In the genomic region with DNA sequence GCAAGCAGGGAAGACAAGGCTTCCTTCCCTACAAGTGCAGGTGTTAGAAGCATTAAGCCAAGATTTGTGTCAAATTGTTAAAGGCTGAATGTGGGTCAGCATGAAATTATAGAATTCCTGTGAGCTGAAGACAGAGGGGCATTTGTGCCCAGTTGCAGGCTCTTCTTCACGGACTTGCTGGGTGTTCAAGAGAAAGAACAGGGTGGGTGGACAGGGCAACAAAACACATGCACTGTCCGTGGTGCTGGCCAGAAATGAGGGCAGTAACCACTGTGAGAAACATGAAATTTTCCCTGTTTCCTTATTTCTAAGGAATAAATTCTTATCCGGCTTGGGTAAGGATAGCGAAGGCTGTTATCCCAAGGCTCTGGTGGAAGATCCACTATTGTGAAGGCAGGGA, we compare ENCODE assay signal across 21 cellular contexts.
DNase-seq lines count a peak whose midpoint lies in the region; ATAC-seq and TF ChIP-seq lines count a peak whose summit lies in the region.
"Had no signal": no experiment of that assay in that cellular context is flagged by ENCODE, and none has a peak within 500 bp of the region (broad histone marks: within the 10 kb centered on the region; RNA-seq: fewer than 3 reads in every experiment).

No MANE protein-coding gene starts in this region.

- H3K9me3 ChIP-seq in HEK293 (ENCODE audit: control insufficient read depth, insufficient read depth, low read depth, low read length) (no peaks in the 10 kb centered on the region), neural progenitor cell (ENCODE audit: low read depth) (no peaks in the 10 kb centered on the region)
- H3K9me3 ChIP-seq: BLaER1, SK-N-SH had no signal

- no peak overlapping the region for H3K4me3 ChIP-seq in HEK293 (ENCODE audit: low read depth, low read length)
- H3K4me3 ChIP-seq in neural progenitor cell = no peak overlapping the region
- H3K4me3 ChIP-seq: BLaER1 had no signal

- H3K9ac ChIP-seq in neural progenitor cell = no peak overlapping the region
- H3K9ac ChIP-seq: BLaER1, SK-N-SH had no signal

- H3K9me3 Mint-ChIP-seq in WTC11 (no peaks in the 10 kb centered on the region), neural progenitor cell (no peaks in the 10 kb centered on the region)

- H3K36me3 ChIP-seq in HEK293 (ENCODE audit: control insufficient read depth in 2 of 2, insufficient read depth in 1 of 2, low read length in 2 of 2) = no peaks in the 10 kb centered on the region
- H3K36me3 ChIP-seq in neural progenitor cell = no peaks in the 10 kb centered on the region
- H3K36me3 ChIP-seq: BLaER1 had no signal

- H3K4me3 Mint-ChIP-seq in WTC11 (no peak overlapping the region), neural progenitor cell (no peak overlapping the region)
- H3K4me3 Mint-ChIP-seq: CD4-positive, CD25-positive, alpha-beta regulatory T cell had no signal

- no peaks in the 10 kb centered on the region for H3K36me3 Mint-ChIP-seq in WTC11
- no peaks in the 10 kb centered on the region for H3K36me3 Mint-ChIP-seq in neural progenitor cell
- H3K36me3 Mint-ChIP-seq: CD4-positive, CD25-positive, alpha-beta regulatory T cell had no signal

- no peak overlapping the region for H3K4me2 ChIP-seq in neural progenitor cell
- H3K4me2 ChIP-seq: BLaER1, SK-N-SH had no signal

- no peaks in the 10 kb centered on the region; the same call in 1 of the 2 replicates for H3K27me3 Mint-ChIP-seq in WTC11 (ENCODE audit: low read depth)
- H3K27me3 Mint-ChIP-seq in neural progenitor cell (ENCODE audit: insufficient read depth, low read depth) = no peaks in the 10 kb centered on the region

- peak; percentile 24 for DNase-seq in WTC11 (ENCODE audit: low spot score)
- peak; percentile 30 for DNase-seq in iPS-NIHi7 (ENCODE audit: extremely low spot score)
- DNase-seq in neural progenitor cell (ENCODE audit: low spot score) = peak; percentile 29
- DNase-seq in activated CD8-positive, alpha-beta memory T cell treated with anti-CD3 and anti-CD28 coated beads for 24 hours = no peak
- no peak for DNase-seq in sciatic nerve (ENCODE audit: low spot score)
- DNase-seq: CD4-positive, CD25-positive, alpha-beta regulatory T cell; HCEC 1CT; Karpas-422; NCI-H1092 treated with DMSO at 0.1 percent for 48 hours; NCI-H1436; NCI-H187 treated with DMSO at 0.1 percent for 48 hours; NCI-H2171 treated with DMSO at 0.1 percent for 48 hours; NCI-H446; NCI-H524 treated with DMSO at 0.1 percent for 48 hours; NCI-H774; SK-N-SH had no signal

- H3K27ac ChIP-seq in HEK293 (ENCODE audit: extremely low read depth, low read depth, low read length) (no peak overlapping the region), neural progenitor cell (no peak overlapping the region)
- H3K27ac ChIP-seq: BLaER1, HL-60 had no signal

- H3K27me3 ChIP-seq in neural progenitor cell = no peaks in the 10 kb centered on the region
- H3K27me3 ChIP-seq: BLaER1 had no signal

- H3K4me1 ChIP-seq in HEK293 (ENCODE audit: control insufficient read depth, insufficient read depth, low read length) (no peaks in the 10 kb centered on the region), neural progenitor cell (no peaks in the 10 kb centered on the region)
- H3K4me1 ChIP-seq: BLaER1 had no signal

- ATAC-seq in WTC11 = peak; percentile 66
- no peak for ATAC-seq in HG03108 (IDR thresholded peaks at IDR 0.05; ENCODE audit: unreplicated experiment)
- no peak for ATAC-seq in sciatic nerve
- ATAC-seq in HG03354 (IDR thresholded peaks at IDR 0.05; ENCODE audit: poor library complexity, severe bottlenecking, unreplicated experiment) = no peak

- H3K4me1 Mint-ChIP-seq in WTC11 (peaks cover 4% of the 10 kb centered on the region), neural progenitor cell (no peaks in the 10 kb centered on the region)
- H3K4me1 Mint-ChIP-seq: CD4-positive, CD25-positive, alpha-beta regulatory T cell had no signal

- POLR2A ChIA-PET in HEK293 (lab: Yijun Ruan, JAX) = no interaction called here
- POLR2A ChIA-PET in WTC11 (lab: Charles Lee) = no interaction called here

- intact Hi-C loops in sciatic nerve (cut with DNase I) = no loop called here

- H2AFZ ChIP-seq in neural progenitor cell (replicated peaks) = no peak overlapping the region

- no peaks in the 10 kb centered on the region for H4K20me1 ChIP-seq in neural progenitor cell (ENCODE audit: low read depth)
- H4K20me1 ChIP-seq: BLaER1 had no signal

- H3F3A ChIP-seq in neural progenitor cell (ENCODE audit: low read depth) = no peaks in the 10 kb centered on the region

- CTCF ChIA-PET in HEK293 (lab: Yijun Ruan, JAX) = no interaction called here
- CTCF ChIA-PET in WTC11 (lab: Charles Lee) = no interaction called here

- no peaks in the 10 kb centered on the region for H3K79me2 ChIP-seq in neural progenitor cell (ENCODE audit: low read depth)

- TF ChIP-seq CTCF in HEK293 (tag by site-specific recombination; IDR thresholded peaks at IDR 0.05) = no peak
- no peak for TF ChIP-seq CTCF in WTC11 (IDR thresholded peaks at IDR 0.05)
- no peak for TF ChIP-seq CTCF in neural progenitor cell (IDR thresholded peaks at IDR 0.05)

- H3K27ac Mint-ChIP-seq in WTC11 = no peak overlapping the region
- no peak overlapping the region for H3K27ac Mint-ChIP-seq in neural progenitor cell
- H3K27ac Mint-ChIP-seq: CD4-positive, CD25-positive, alpha-beta regulatory T cell had no signal

TF ChIP-seq in HEK293, 187 proteins besides CTCF, POLR2A, EP300 and RAD21:
- TF ChIP-seq, protein P1, sequence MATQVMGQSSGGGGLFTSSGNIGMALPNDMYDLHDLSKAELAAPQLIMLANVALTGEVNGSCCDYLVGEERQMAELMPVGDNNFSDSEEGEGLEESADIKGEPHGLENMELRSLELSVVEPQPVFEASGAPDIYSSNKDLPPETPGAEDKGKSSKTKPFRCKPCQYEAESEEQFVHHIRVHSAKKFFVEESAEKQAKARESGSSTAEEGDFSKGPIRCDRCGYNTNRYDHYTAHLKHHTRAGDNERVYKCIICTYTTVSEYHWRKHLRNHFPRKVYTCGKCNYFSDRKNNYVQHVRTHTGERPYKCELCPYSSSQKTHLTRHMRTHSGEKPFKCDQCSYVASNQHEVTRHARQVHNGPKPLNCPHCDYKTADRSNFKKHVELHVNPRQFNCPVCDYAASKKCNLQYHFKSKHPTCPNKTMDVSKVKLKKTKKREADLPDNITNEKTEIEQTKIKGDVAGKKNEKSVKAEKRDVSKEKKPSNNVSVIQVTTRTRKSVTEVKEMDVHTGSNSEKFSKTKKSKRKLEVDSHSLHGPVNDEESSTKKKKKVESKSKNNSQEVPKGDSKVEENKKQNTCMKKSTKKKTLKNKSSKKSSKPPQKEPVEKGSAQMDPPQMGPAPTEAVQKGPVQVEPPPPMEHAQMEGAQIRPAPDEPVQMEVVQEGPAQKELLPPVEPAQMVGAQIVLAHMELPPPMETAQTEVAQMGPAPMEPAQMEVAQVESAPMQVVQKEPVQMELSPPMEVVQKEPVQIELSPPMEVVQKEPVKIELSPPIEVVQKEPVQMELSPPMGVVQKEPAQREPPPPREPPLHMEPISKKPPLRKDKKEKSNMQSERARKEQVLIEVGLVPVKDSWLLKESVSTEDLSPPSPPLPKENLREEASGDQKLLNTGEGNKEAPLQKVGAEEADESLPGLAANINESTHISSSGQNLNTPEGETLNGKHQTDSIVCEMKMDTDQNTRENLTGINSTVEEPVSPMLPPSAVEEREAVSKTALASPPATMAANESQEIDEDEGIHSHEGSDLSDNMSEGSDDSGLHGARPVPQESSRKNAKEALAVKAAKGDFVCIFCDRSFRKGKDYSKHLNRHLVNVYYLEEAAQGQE (tag by site-specific recombination; IDR thresholded peaks at IDR 0.05) = peak; percentile 80
- no peak for TF ChIP-seq ZNF366 (tag by site-specific recombination; conservative IDR thresholded peaks at IDR 0.05)

TF ChIP-seq in WTC11, 78 proteins besides CTCF, POLR2A, EP300 and RAD21 (continues in another document):
- TF ChIP-seq, protein P2, sequence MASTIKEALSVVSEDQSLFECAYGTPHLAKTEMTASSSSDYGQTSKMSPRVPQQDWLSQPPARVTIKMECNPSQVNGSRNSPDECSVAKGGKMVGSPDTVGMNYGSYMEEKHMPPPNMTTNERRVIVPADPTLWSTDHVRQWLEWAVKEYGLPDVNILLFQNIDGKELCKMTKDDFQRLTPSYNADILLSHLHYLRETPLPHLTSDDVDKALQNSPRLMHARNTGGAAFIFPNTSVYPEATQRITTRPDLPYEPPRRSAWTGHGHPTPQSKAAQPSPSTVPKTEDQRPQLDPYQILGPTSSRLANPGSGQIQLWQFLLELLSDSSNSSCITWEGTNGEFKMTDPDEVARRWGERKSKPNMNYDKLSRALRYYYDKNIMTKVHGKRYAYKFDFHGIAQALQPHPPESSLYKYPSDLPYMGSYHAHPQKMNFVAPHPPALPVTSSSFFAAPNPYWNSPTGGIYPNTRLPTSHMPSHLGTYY (CRISPR knock-in tag; IDR thresholded peaks at IDR 0.05) = no peak
- TF ChIP-seq CBFB (CRISPR knock-in tag; IDR thresholded peaks at IDR 0.05; ENCODE audit: low read depth) (no peak), IRF2 (CRISPR knock-in tag; IDR thresholded peaks at IDR 0.05; ENCODE audit: borderline replicate concordance, low read depth) (no peak), GRHL2 (CRISPR knock-in tag; IDR thresholded peaks at IDR 0.05; ENCODE audit: insufficient replicate concordance, severe bottlenecking) (no peak), ZNF232 (CRISPR knock-in tag; IDR thresholded peaks at IDR 0.05) (no peak), KAT7 (CRISPR knock-in tag; IDR thresholded peaks at IDR 0.05; ENCODE audit: borderline replicate concordance) (no peak)
- TF ChIP-seq, protein P3, sequence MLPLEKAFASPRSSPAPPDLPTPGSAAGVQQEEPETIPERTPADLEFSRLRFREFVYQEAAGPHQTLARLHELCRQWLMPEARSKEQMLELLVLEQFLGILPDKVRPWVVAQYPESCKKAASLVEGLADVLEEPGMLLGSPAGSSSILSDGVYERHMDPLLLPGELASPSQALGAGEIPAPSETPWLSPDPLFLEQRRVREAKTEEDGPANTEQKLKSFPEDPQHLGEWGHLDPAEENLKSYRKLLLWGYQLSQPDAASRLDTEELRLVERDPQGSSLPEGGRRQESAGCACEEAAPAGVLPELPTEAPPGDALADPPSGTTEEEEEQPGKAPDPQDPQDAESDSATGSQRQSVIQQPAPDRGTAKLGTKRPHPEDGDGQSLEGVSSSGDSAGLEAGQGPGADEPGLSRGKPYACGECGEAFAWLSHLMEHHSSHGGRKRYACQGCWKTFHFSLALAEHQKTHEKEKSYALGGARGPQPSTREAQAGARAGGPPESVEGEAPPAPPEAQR (CRISPR knock-in tag; IDR thresholded peaks at IDR 0.05) = no peak
- TF ChIP-seq, protein P4, sequence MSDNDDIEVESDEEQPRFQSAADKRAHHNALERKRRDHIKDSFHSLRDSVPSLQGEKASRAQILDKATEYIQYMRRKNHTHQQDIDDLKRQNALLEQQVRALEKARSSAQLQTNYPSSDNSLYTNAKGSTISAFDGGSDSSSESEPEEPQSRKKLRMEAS (CRISPR knock-in tag; IDR thresholded peaks at IDR 0.05) = no peak

Comparison
In these comparisons a context has a peak if more than half of its experiments do, and no peak if none do; other contexts are left out.
1. DNase-seq: peak in WTC11 (single experiment), iPS-NIHi7 (single experiment) and neural progenitor cell (single experiment); none in activated CD8-positive, alpha-beta memory T cell treated with anti-CD3 and anti-CD28 coated beads for 24 hours (single experiment) and sciatic nerve (single experiment).